ENCODE assay signal across 23 cellular contexts in genomic region chr1:98813738-98814309, GRCh38.
A peak's percentile ranks its signal among the peaks of the same experiment; 100 is the strongest.
DNase-seq lines count a peak whose midpoint lies in the region; ATAC-seq and TF ChIP-seq lines count a peak whose summit lies in the region.
"Had no signal": no experiment of that assay in that cellular context is flagged by ENCODE, and none has a peak within 500 bp of the region (broad histone marks: within the 10 kb centered on the region; RNA-seq: fewer than 3 reads in every experiment).

No MANE protein-coding gene starts in this region.

- no peak for TF ChIP-seq CTCF in activated CD8-positive, alpha-beta T cell treated with anti-CD3 and anti-CD28 coated beads for 36 hours (IDR thresholded peaks at IDR 0.05)

- H3K9me3 Mint-ChIP-seq in activated CD8-positive, alpha-beta T cell treated with anti-CD3 and anti-CD28 coated beads for 36 hours = peaks cover 10% of the 10 kb centered on the region
- H3K9me3 Mint-ChIP-seq in activated CD8-positive, alpha-beta T cell treated with anti-CD3 and anti-CD28 coated beads, Interleukin-2, amount 10 ng/mL, durations not matched to agents 7 days and 5 days (ENCODE audit: insufficient read depth) = peaks cover 5% of the 10 kb centered on the region
- peaks cover 18% of the 10 kb centered on the region for H3K9me3 Mint-ChIP-seq in activated T-helper 1 cell treated with anti-CD3 and anti-CD28 coated beads, Interleukin-12 subunit alpha, Interleukin-12 subunit beta, Interleukin-2, Interleukin-4 antibody, amounts not matched to agents 30 ng/mL and 10 ng/mL and 1 ng/mL, durations not matched to agents 14 hours and 24 hours and 36 hours
- H3K9me3 Mint-ChIP-seq in naive thymus-derived CD4-positive, alpha-beta T cell = peaks cover 0 to 18% (median 9%) of the 10 kb centered on the region in 11 donors

- H3K36me3 ChIP-seq in naive thymus-derived CD4-positive, alpha-beta T cell (ENCODE audit: control insufficient read depth in 2 of 3, insufficient read depth in 3 of 3, low read length in 3 of 3) = no peaks in the 10 kb centered on the region
- no peaks in the 10 kb centered on the region for H3K36me3 ChIP-seq in HAP-1 (replicated peaks)
- H3K36me3 ChIP-seq: BE2C, right lobe of liver, upper lobe of right lung had no signal

- H3K27me3 Mint-ChIP-seq in activated CD8-positive, alpha-beta T cell treated with anti-CD3 and anti-CD28 coated beads for 36 hours = no peaks in the 10 kb centered on the region
- H3K27me3 Mint-ChIP-seq in activated CD8-positive, alpha-beta T cell treated with anti-CD3 and anti-CD28 coated beads, Interleukin-2, amount 10 ng/mL, durations not matched to agents 7 days and 5 days (ENCODE audit: low read depth) = no peaks in the 10 kb centered on the region
- H3K27me3 Mint-ChIP-seq in activated T-helper 1 cell treated with anti-CD3 and anti-CD28 coated beads, Interleukin-12 subunit alpha, Interleukin-12 subunit beta, Interleukin-2, Interleukin-4 antibody, amounts not matched to agents 30 ng/mL and 10 ng/mL and 1 ng/mL, durations not matched to agents 14 hours and 24 hours and 36 hours (ENCODE audit: insufficient read depth) = no peaks in the 10 kb centered on the region
- H3K27me3 Mint-ChIP-seq in naive thymus-derived CD4-positive, alpha-beta T cell = no peaks in the 10 kb centered on the region

- POLR2A ChIA-PET in activated CD8-positive, alpha-beta T cell treated with anti-CD3 and anti-CD28 coated beads for 36 hours (lab: Charles Lee) = no interaction called here
- POLR2A ChIA-PET in activated CD8-positive, alpha-beta T cell treated with anti-CD3 and anti-CD28 coated beads, Interleukin-2, amount 10 ng/mL, durations not matched to agents 7 days and 5 days (lab: Charles Lee) = no interaction called here
- POLR2A ChIA-PET in naive thymus-derived CD4-positive, alpha-beta T cell (lab: Charles Lee) = no interaction called here

- peaks cover 5% of the 10 kb centered on the region for H3K36me3 Mint-ChIP-seq in activated CD8-positive, alpha-beta T cell treated with anti-CD3 and anti-CD28 coated beads for 36 hours (ENCODE audit: low read depth)
- H3K36me3 Mint-ChIP-seq in activated CD8-positive, alpha-beta T cell treated with anti-CD3 and anti-CD28 coated beads, Interleukin-2, amount 10 ng/mL, durations not matched to agents 7 days and 5 days (ENCODE audit: low read depth) = no peaks in the 10 kb centered on the region
- no peaks in the 10 kb centered on the region for H3K36me3 Mint-ChIP-seq in activated T-helper 1 cell treated with anti-CD3 and anti-CD28 coated beads, Interleukin-12 subunit alpha, Interleukin-12 subunit beta, Interleukin-2, Interleukin-4 antibody, amounts not matched to agents 30 ng/mL and 10 ng/mL and 1 ng/mL, durations not matched to agents 14 hours and 24 hours and 36 hours (ENCODE audit: low read depth)
- H3K36me3 Mint-ChIP-seq in naive thymus-derived CD4-positive, alpha-beta T cell = peaks cover 4 to 8% (median 6%) of the 10 kb centered on the region in 5 donors

- intact Hi-C loops in activated CD8-positive, alpha-beta T cell treated with anti-CD3 and anti-CD28 coated beads for 36 hours (cut with micrococcal nuclease) = no loop called here
- intact Hi-C loops in activated T-helper 1 cell treated with anti-CD3 and anti-CD28 coated beads, Interleukin-12 subunit alpha, Interleukin-12 subunit beta, Interleukin-2, Interleukin-4 antibody, amounts not matched to agents 30 ng/mL and 10 ng/mL and 1 ng/mL, durations not matched to agents 14 hours and 24 hours and 36 hours (cut with micrococcal nuclease) = loop anchor here (5.0 kb wide), 1 partner anchor 58 kb away; no protein-coding TSS in a partner anchor
- intact Hi-C loops in naive thymus-derived CD4-positive, alpha-beta T cell (cut with micrococcal nuclease) = loop anchor here (5.0 kb wide), 2 partner anchors 38 to 58 kb away; no protein-coding TSS in a partner anchor

- H3K9me3 ChIP-seq in naive thymus-derived CD4-positive, alpha-beta T cell (ENCODE audit: control insufficient read depth in 2 of 3, low read length in 3 of 3) = peaks cover 0 to 5% (median 0%) of the 10 kb centered on the region in 3 experiments
- H3K9me3 ChIP-seq in HAP-1 = no peaks in the 10 kb centered on the region
- H3K9me3 ChIP-seq: BE2C, right lobe of liver, SK-N-SH, upper lobe of right lung had no signal

- H3K27ac ChIP-seq in naive thymus-derived CD4-positive, alpha-beta T cell (ENCODE audit: low read depth, low read length) = no peak overlapping the region
- H3K27ac ChIP-seq: right lobe of liver, RWPE1, upper lobe of right lung had no signal

- in situ Hi-C loops in HAP-1 (cut with MboI; ENCODE audit: low sequenced_read_pairs) = no loop called here

- peak overlapping the region; percentile 19 for H3K27ac Mint-ChIP-seq in activated CD8-positive, alpha-beta T cell treated with anti-CD3 and anti-CD28 coated beads for 36 hours
- H3K27ac Mint-ChIP-seq in activated CD8-positive, alpha-beta T cell treated with anti-CD3 and anti-CD28 coated beads, Interleukin-2, amount 10 ng/mL, durations not matched to agents 7 days and 5 days = no peak overlapping the region
- peak overlapping the region; percentile 30 for H3K27ac Mint-ChIP-seq in activated T-helper 1 cell treated with anti-CD3 and anti-CD28 coated beads, Interleukin-12 subunit alpha, Interleukin-12 subunit beta, Interleukin-2, Interleukin-4 antibody, amounts not matched to agents 30 ng/mL and 10 ng/mL and 1 ng/mL, durations not matched to agents 14 hours and 24 hours and 36 hours
- H3K27ac Mint-ChIP-seq in naive thymus-derived CD4-positive, alpha-beta T cell = peak overlapping the region in 6 of 9 donors; percentile 6 to 60 (median 14)
- H3K27ac Mint-ChIP-seq: activated B cell treated with CpG ODN at 0.5 μM for 24 hours had no signal

- no peaks in the 10 kb centered on the region for H3K27me3 ChIP-seq in naive thymus-derived CD4-positive, alpha-beta T cell (ENCODE audit: control insufficient read depth in 2 of 2, insufficient read depth in 2 of 2, low read length in 2 of 2)
- H3K27me3 ChIP-seq in HAP-1 (ENCODE audit: low read depth) = no peaks in the 10 kb centered on the region; the same call in 1 of the 2 replicates
- H3K27me3 ChIP-seq: BE2C, right lobe of liver, upper lobe of right lung had no signal

- peak; percentile 68 for ATAC-seq in activated CD8-positive, alpha-beta T cell treated with anti-CD3 and anti-CD28 coated beads for 36 hours
- ATAC-seq in activated CD8-positive, alpha-beta T cell treated with anti-CD3 and anti-CD28 coated beads, Interleukin-2, amount 10 ng/mL, durations not matched to agents 7 days and 5 days = no peak
- peak; percentile 67 for ATAC-seq in GM19035 (IDR thresholded peaks at IDR 0.05; ENCODE audit: unreplicated experiment)
- no peak for ATAC-seq in naive thymus-derived CD4-positive, alpha-beta T cell
- ATAC-seq: left ventricle myocardium superior, right lobe of liver, upper lobe of right lung had no signal

- CTCF ChIA-PET in activated CD8-positive, alpha-beta T cell treated with anti-CD3 and anti-CD28 coated beads for 36 hours (lab: Charles Lee) = no interaction called here
- CTCF ChIA-PET in activated CD8-positive, alpha-beta T cell treated with anti-CD3 and anti-CD28 coated beads, Interleukin-2, amount 10 ng/mL, durations not matched to agents 7 days and 5 days (lab: Charles Lee) = interaction anchor here (1.0 kb wide), 1 partner anchor 20 kb away, joined by 4 read pairs; no protein-coding TSS in a partner anchor
- CTCF ChIA-PET in naive thymus-derived CD4-positive, alpha-beta T cell (lab: Charles Lee) = no interaction called here

- peaks cover 20% of the 10 kb centered on the region for H3K4me1 Mint-ChIP-seq in activated CD8-positive, alpha-beta T cell treated with anti-CD3 and anti-CD28 coated beads for 36 hours (ENCODE audit: low read depth)
- peaks cover 4% of the 10 kb centered on the region for H3K4me1 Mint-ChIP-seq in activated CD8-positive, alpha-beta T cell treated with anti-CD3 and anti-CD28 coated beads, Interleukin-2, amount 10 ng/mL, durations not matched to agents 7 days and 5 days (ENCODE audit: low read depth)
- H3K4me1 Mint-ChIP-seq in activated T-helper 1 cell treated with anti-CD3 and anti-CD28 coated beads, Interleukin-12 subunit alpha, Interleukin-12 subunit beta, Interleukin-2, Interleukin-4 antibody, amounts not matched to agents 30 ng/mL and 10 ng/mL and 1 ng/mL, durations not matched to agents 14 hours and 24 hours and 36 hours (ENCODE audit: low read depth) = peaks cover 16% of the 10 kb centered on the region
- H3K4me1 Mint-ChIP-seq in naive thymus-derived CD4-positive, alpha-beta T cell = peaks cover 4 to 28% (median 15%) of the 10 kb centered on the region in 7 donors
- H3K4me1 Mint-ChIP-seq: activated B cell treated with CpG ODN at 0.5 μM for 24 hours had no signal

- no peak overlapping the region for H3K4me3 Mint-ChIP-seq in activated CD8-positive, alpha-beta T cell treated with anti-CD3 and anti-CD28 coated beads for 36 hours
- H3K4me3 Mint-ChIP-seq in activated CD8-positive, alpha-beta T cell treated with anti-CD3 and anti-CD28 coated beads, Interleukin-2, amount 10 ng/mL, durations not matched to agents 7 days and 5 days = no peak overlapping the region
- H3K4me3 Mint-ChIP-seq in activated T-helper 1 cell treated with anti-CD3 and anti-CD28 coated beads, Interleukin-12 subunit alpha, Interleukin-12 subunit beta, Interleukin-2, Interleukin-4 antibody, amounts not matched to agents 30 ng/mL and 10 ng/mL and 1 ng/mL, durations not matched to agents 14 hours and 24 hours and 36 hours = peak overlapping the region; percentile 3
- H3K4me3 Mint-ChIP-seq in naive thymus-derived CD4-positive, alpha-beta T cell = peak overlapping the region in 6 of 10 donors; percentile 6 to 48 (median 41)
- H3K4me3 Mint-ChIP-seq: activated B cell treated with CpG ODN at 0.5 μM for 24 hours had no signal

- no peak for DNase-seq in activated CD8-positive, alpha-beta T cell treated with anti-CD3 and anti-CD28 coated beads for 36 hours
- DNase-seq in activated CD8-positive, alpha-beta T cell treated with anti-CD3 and anti-CD28 coated beads, Interleukin-2, amount 10 ng/mL, durations not matched to agents 7 days and 5 days = no peak
- no peak for DNase-seq in activated T-helper 1 cell treated with anti-CD3 and anti-CD28 coated beads, Interleukin-12 subunit alpha, Interleukin-12 subunit beta, Interleukin-2, Interleukin-4 antibody, amounts not matched to agents 30 ng/mL and 10 ng/mL and 1 ng/mL, durations not matched to agents 14 hours and 24 hours and 36 hours (ENCODE audit: low spot score)
- no peak for DNase-seq in naive thymus-derived CD4-positive, alpha-beta T cell
- DNase-seq in HAP-1 (ENCODE audit: low spot score in 2 of 2) (no peak), foreskin melanocyte (no peak), NCI-H187 (lab: John Stamatoyannopoulos, UW) (no peak)
- DNase-seq: activated B cell treated with CpG ODN at 0.5 μM for 24 hours; activated naive CD4-positive, alpha-beta T cell treated with anti-CD3 and anti-CD28 coated beads, Interleukin-2, amount 50 U/mL, for 16 hours; BE2C; effector CD4-positive, alpha-beta T cell; hypothalamus; left ventricle myocardium superior; NCI-H1048; NCI-H2029 treated with DMSO at 0.1 percent for 48 hours; NCI-H345; NCI-H774; right lobe of liver; SK-N-SH; T1000; upper lobe of right lung had no signal

- H3K4me1 ChIP-seq in naive thymus-derived CD4-positive, alpha-beta T cell (ENCODE audit: control insufficient read depth in 2 of 2, insufficient read depth in 2 of 2, low read length in 2 of 2) = no peaks in the 10 kb centered on the region
- no peaks in the 10 kb centered on the region for H3K4me1 ChIP-seq in HAP-1
- H3K4me1 ChIP-seq: BE2C, right lobe of liver, upper lobe of right lung had no signal

- no peak overlapping the region for H3K4me3 ChIP-seq in naive thymus-derived CD4-positive, alpha-beta T cell (ENCODE audit: low read length)
- no peak overlapping the region for H3K4me3 ChIP-seq in HAP-1
- H3K4me3 ChIP-seq: right lobe of liver, upper lobe of right lung had no signal

Comparison
In these comparisons a context has a peak if more than half of its experiments do, and no peak if none do; other contexts are left out.
1. ATAC-seq: peak in activated CD8-positive, alpha-beta T cell treated with anti-CD3 and anti-CD28 coated beads for 36 hours (single experiment) and GM19035 (single experiment); none in activated CD8-positive, alpha-beta T cell treated with anti-CD3 and anti-CD28 coated beads, Interleukin-2, amount 10 ng/mL, durations not matched to agents 7 days and 5 days (single experiment) and naive thymus-derived CD4-positive, alpha-beta T cell (single experiment).
2. H3K4me3 Mint-ChIP-seq: peak in activated T-helper 1 cell treated with anti-CD3 and anti-CD28 coated beads, Interleukin-12 subunit alpha, Interleukin-12 subunit beta, Interleukin-2, Interleukin-4 antibody, amounts not matched to agents 30 ng/mL and 10 ng/mL and 1 ng/mL, durations not matched to agents 14 hours and 24 hours and 36 hours (single experiment) and naive thymus-derived CD4-positive, alpha-beta T cell (6 of 10); none in activated CD8-positive, alpha-beta T cell treated with anti-CD3 and anti-CD28 coated beads for 36 hours (single experiment) and activated CD8-positive, alpha-beta T cell treated with anti-CD3 and anti-CD28 coated beads, Interleukin-2, amount 10 ng/mL, durations not matched to agents 7 days and 5 days (single experiment).